Comparison of ENCODE assay signal across 8 cellular contexts in genomic region chr11:32960553-32961164, GRCh38. TPM values are rescaled to one million over a fixed set of nuclear protein-coding genes. Genes with fewer than 3 reads are reported as not detected.
DNase-seq lines count a peak whose midpoint lies in the region; ATAC-seq and TF ChIP-seq lines count a peak whose summit lies in the region.

No MANE protein-coding gene starts in this region.

- DNase-seq in NCI-H2196 (lab: John Stamatoyannopoulos, UW; ENCODE audit: unreplicated experiment): peak; percentile 68
- DNase-seq in NCI-H2196 treated with DMSO at 0.1 percent for 48 hours (lab: John Stamatoyannopoulos, UW; ENCODE audit: unreplicated experiment): no peak
- peak; percentile 75 for DNase-seq in NAMALWA (ENCODE audit: low spot score)
- no peak for DNase-seq in activated CD8-positive, alpha-beta T cell treated with anti-CD3 and anti-CD28 coated beads for 36 hours
- peak; percentile 33 to 45 (median 45) for DNase-seq in immature natural killer cell
- DNase-seq in tibial nerve (ENCODE audit: low spot score in 2 of 2): no peak
- DNase-seq in HK-2 (ENCODE audit: unreplicated experiment): no peak
- no peak for DNase-seq in stimulated activated naive CD8-positive, alpha-beta T cell treated with anti-CD3 and anti-CD28 coated beads, Interleukin-15, Interleukin-2, amounts not matched to agents 100 U/mL and 50 U/mL, for 24 hours

- H3K4me3 Mint-ChIP-seq in activated CD8-positive, alpha-beta T cell treated with anti-CD3 and anti-CD28 coated beads for 36 hours: no peak overlapping the region
- H3K4me3 Mint-ChIP-seq in immature natural killer cell: no peak overlapping the region

- H3K27ac Mint-ChIP-seq in activated CD8-positive, alpha-beta T cell treated with anti-CD3 and anti-CD28 coated beads for 36 hours: no peak overlapping the region
- H3K27ac Mint-ChIP-seq in immature natural killer cell: no peak overlapping the region

- TF ChIP-seq EP300 in tibial nerve (IDR thresholded peaks at IDR 0.05): no peak

- no peak overlapping the region for H3K27ac ChIP-seq in tibial nerve

- H3K4me3 ChIP-seq in tibial nerve: no peak overlapping the region

- CTCF ChIA-PET in activated CD8-positive, alpha-beta T cell treated with anti-CD3 and anti-CD28 coated beads for 36 hours (lab: Charles Lee): interaction anchor here (0.9 to 3.7 kb wide), 7 partner anchors 12 to 154 kb away, joined by 3 to 51 read pairs (median 5); partner anchors contain the start of gene TCP11L1

- no peaks in the 10 kb centered on the region for H3K27me3 Mint-ChIP-seq in activated CD8-positive, alpha-beta T cell treated with anti-CD3 and anti-CD28 coated beads for 36 hours
- H3K27me3 Mint-ChIP-seq in immature natural killer cell (ENCODE audit: low read depth in 3 of 3): peaks cover 0 to 3% (median 0%) of the 10 kb centered on the region in 3 donors

- TF ChIP-seq POLR2A in tibial nerve (IDR thresholded peaks at IDR 0.05): no peak

- POLR2A ChIA-PET in activated CD8-positive, alpha-beta T cell treated with anti-CD3 and anti-CD28 coated beads for 36 hours (lab: Charles Lee): no interaction called here

- H3K4me1 Mint-ChIP-seq in activated CD8-positive, alpha-beta T cell treated with anti-CD3 and anti-CD28 coated beads for 36 hours (ENCODE audit: low read depth): peaks cover 10% of the 10 kb centered on the region
- H3K4me1 Mint-ChIP-seq in immature natural killer cell: no peaks in the 10 kb centered on the region

- intact Hi-C loops in activated CD8-positive, alpha-beta T cell treated with anti-CD3 and anti-CD28 coated beads for 36 hours (cut with micrococcal nuclease): loop anchor here (1.0 to 10.0 kb wide), 2 partner anchors 105 to 204 kb away; partner anchors contain the start of gene CSTF3

- peaks cover 0 to 4% (median 0%) of the 10 kb centered on the region in 4 donors for H3K4me1 ChIP-seq in tibial nerve

- peaks cover 0 to 85% (median 0%) of the 10 kb centered on the region in 3 donors for H3K36me3 ChIP-seq in tibial nerve

- H3K9me3 Mint-ChIP-seq in activated CD8-positive, alpha-beta T cell treated with anti-CD3 and anti-CD28 coated beads for 36 hours: no peaks in the 10 kb centered on the region
- no peaks in the 10 kb centered on the region for H3K9me3 Mint-ChIP-seq in immature natural killer cell

- no peaks in the 10 kb centered on the region for H3K27me3 ChIP-seq in tibial nerve

- 2 to 4% methylated on average over 1 of the region's 1 CpG for WGBS in tibial nerve, 2 donors

- ATAC-seq in activated CD8-positive, alpha-beta T cell treated with anti-CD3 and anti-CD28 coated beads for 36 hours: no peak
- ATAC-seq in stimulated activated naive CD8-positive, alpha-beta T cell treated with anti-CD3 and anti-CD28 coated beads, Interleukin-15, Interleukin-2, amounts not matched to agents 100 U/mL and 50 U/mL, for 24 hours: no peak

- peak; percentile 71 for TF ChIP-seq CTCF in activated CD8-positive, alpha-beta T cell treated with anti-CD3 and anti-CD28 coated beads for 36 hours (IDR thresholded peaks at IDR 0.05)
- TF ChIP-seq CTCF in tibial nerve (IDR thresholded peaks at IDR 0.05): peak; percentile 45 to 67 (median 50)

- H3K36me3 Mint-ChIP-seq in activated CD8-positive, alpha-beta T cell treated with anti-CD3 and anti-CD28 coated beads for 36 hours (ENCODE audit: low read depth): peaks cover 19% of the 10 kb centered on the region
- peaks cover 3 to 15% (median 12%) of the 10 kb centered on the region in 3 donors for H3K36me3 Mint-ChIP-seq in immature natural killer cell

- no peaks in the 10 kb centered on the region for H3K9me3 ChIP-seq in tibial nerve

RNA-seq across cellular contexts. Expression of gene DEPDC7, which starts 55.0 kb away (rescaled TPM):
- total RNA-seq in activated CD8-positive, alpha-beta T cell treated with anti-CD3 and anti-CD28 coated beads for 36 hours: 1 to 10 TPM; 2.8 to 3.0 TPM
- 1 to 10 TPM in 2 of 3 donors, under 1 TPM in 1; 0.65 to 1.3 (median 1.3) TPM for polyA plus RNA-seq in immature natural killer cell
- total RNA-seq in tibial nerve: 10 to 100 TPM in 1 of 4 donors, 1 to 10 TPM in 3; 6.9 to 12.2 (median 9.1) TPM

Comparison
In these comparisons a context has a peak if more than half of its experiments do, and no peak if none do; other contexts are left out.
1. DNase-seq: peak in NCI-H2196 (single experiment), NAMALWA (single experiment) and immature natural killer cell (3 of 3); none in NCI-H2196 treated with DMSO at 0.1 percent for 48 hours (single experiment), activated CD8-positive, alpha-beta T cell treated with anti-CD3 and anti-CD28 coated beads for 36 hours (single experiment), tibial nerve (0 of 2), HK-2 (single experiment) and stimulated activated naive CD8-positive, alpha-beta T cell treated with anti-CD3 and anti-CD28 coated beads, Interleukin-15, Interleukin-2, amounts not matched to agents 100 U/mL and 50 U/mL, for 24 hours (single experiment).